Comparison of ENCODE assay signal across 11 cellular contexts in genomic region chr1:31739281-31739853, GRCh38. TPM values are rescaled to one million over a fixed set of nuclear protein-coding genes. Genes with fewer than 3 reads are reported as not detected.
DNase-seq lines count a peak whose midpoint lies in the region; ATAC-seq, FAIRE-seq and TF ChIP-seq lines count a peak whose summit lies in the region.
"Had no signal": no experiment of that assay in that cellular context is flagged by ENCODE, and none has a peak within 500 bp of the region (broad histone marks: within the 10 kb centered on the region; RNA-seq: fewer than 3 reads in every experiment).

No MANE protein-coding gene starts in this region.

- no peaks in the 10 kb centered on the region for H3K9me3 Mint-ChIP-seq in activated T-cell treated with anti-CD3 and anti-CD28 coated beads, Interleukin-2, amount 50 U/mL, for 4 hours

- no peak overlapping the region for H3K4me2 ChIP-seq in HepG2 (ENCODE audit: low read depth, low read length)

- H3K4me1 ChIP-seq in HepG2 (ENCODE audit: insufficient read depth, low read length) (no peaks in the 10 kb centered on the region), right lobe of liver (no peaks in the 10 kb centered on the region)

- intact Hi-C loops in HepG2 (cut with micrococcal nuclease; ENCODE audit: unreplicated experiment): no loop called here
- intact Hi-C loops in right lobe of liver (cut with DNase I): no loop called here

- H3K36me3 ChIP-seq in HepG2 (replicated peaks in 1 of 2; ENCODE audit: control insufficient read depth in 1 of 2, insufficient read depth in 2 of 2, low read length in 2 of 2): no peaks in the 10 kb centered on the region
- no peaks in the 10 kb centered on the region for H3K36me3 ChIP-seq in right lobe of liver

- TF ChIP-seq EP300 in HepG2 (IDR thresholded peaks at IDR 0.05; ENCODE audit: low read depth in 2 of 2, low read length in 2 of 2) (no peak), HepG2 (CRISPR knock-in tag; IDR thresholded peaks at IDR 0.05; ENCODE audit: borderline replicate concordance) (no peak)

- no peak for ATAC-seq in HepG2
- no peak for ATAC-seq in right lobe of liver
- ATAC-seq in activated T-cell treated with anti-CD3 and anti-CD28 coated beads, Interleukin-2, amount 50 U/mL, for 4 hours: peak; percentile 74 to 79
- no peak for ATAC-seq in GM21381 (IDR thresholded peaks at IDR 0.05; ENCODE audit: unreplicated experiment)

- POLR2A ChIA-PET in HepG2 (lab: Yijun Ruan, JAX): no interaction called here

- CTCF ChIA-PET in HepG2 (lab: Yijun Ruan, JAX; ENCODE audit: low intra/inter-chr PET ratio, low total read pairs): no interaction called here

- DNase-seq in HepG2 (ENCODE audit: low spot score) (no peak), right lobe of liver (no peak), islet precursor cell (peak; percentile 78), NCI-H524 (lab: John Stamatoyannopoulos, UW) (no peak), AG20443 (ENCODE audit: low spot score) (no peak), NCI-H2196 treated with DMSO at 0.1 percent for 48 hours (lab: John Stamatoyannopoulos, UW; ENCODE audit: unreplicated experiment) (no peak)
- peak; percentile 32 for DNase-seq in activated T-cell treated with anti-CD3 and anti-CD28 coated beads, Interleukin-2, amount 50 U/mL, for 4 hours
- DNase-seq: NCI-H1048 had no signal

- H3K79me2 ChIP-seq in HepG2 (ENCODE audit: insufficient read depth, low read length): no peaks in the 10 kb centered on the region

- H3K36me3 Mint-ChIP-seq in activated T-cell treated with anti-CD3 and anti-CD28 coated beads, Interleukin-2, amount 50 U/mL, for 4 hours (ENCODE audit: insufficient read depth): no peaks in the 10 kb centered on the region

- no peak overlapping the region for H3K4me3 ChIP-seq in HepG2 (replicated peaks in 1 of 3; ENCODE audit: insufficient read depth in 1 of 3, low read depth in 2 of 3, low read length in 3 of 3)
- H3K4me3 ChIP-seq in right lobe of liver: no peak overlapping the region

- H3K9ac ChIP-seq in HepG2 (ENCODE audit: insufficient read depth, low read depth, low read length): no peak overlapping the region

- H4K20me1 ChIP-seq in HepG2 (ENCODE audit: insufficient read depth, low read length): no peaks in the 10 kb centered on the region

- TF ChIP-seq CTCF in HepG2 (CRISPR knock-in tag; IDR thresholded peaks at IDR 0.05): no peak
- no peak for TF ChIP-seq CTCF in right lobe of liver (IDR thresholded peaks at IDR 0.05)

- peak overlapping the region; percentile 7 for H3K4me3 Mint-ChIP-seq in activated T-cell treated with anti-CD3 and anti-CD28 coated beads, Interleukin-2, amount 50 U/mL, for 4 hours

- 24% methylated on average over 14 of the region's 16 CpGs for WGBS in HepG2 (ENCODE audit: low lambda C conversion rate)
- WGBS in right lobe of liver (ENCODE audit: insufficient coverage, low coverage, low lambda C conversion rate, missing lambda C conversion rate): 45% methylated on average over 11 of the region's 16 CpGs

- H3K27ac ChIP-seq in HepG2 (ENCODE audit: extremely low read length, insufficient read depth, low read length) (no peak overlapping the region), right lobe of liver (no peak overlapping the region)

- H3K27me3 Mint-ChIP-seq in activated T-cell treated with anti-CD3 and anti-CD28 coated beads, Interleukin-2, amount 50 U/mL, for 4 hours (ENCODE audit: low read depth): no peaks in the 10 kb centered on the region

- peaks cover 17% of the 10 kb centered on the region for H3K4me1 Mint-ChIP-seq in activated T-cell treated with anti-CD3 and anti-CD28 coated beads, Interleukin-2, amount 50 U/mL, for 4 hours (ENCODE audit: low read depth)

- FAIRE-seq in HepG2 (lab: Jason Lieb, UNC): no peak
- FAIRE-seq: endometrium, islet of Langerhans had no signal

- TF ChIP-seq RAD21 in HepG2 (CRISPR knock-in tag; IDR thresholded peaks at IDR 0.05): no peak

- in situ Hi-C loops in HepG2 (cut with HindIII; ENCODE audit: extremely low pct_ligation_motif_present, low pct_unique_long_range_greater_than_20kb): no loop called here

- H3K9me3 ChIP-seq in HepG2 (ENCODE audit: low read length) (no peaks in the 10 kb centered on the region), right lobe of liver (no peaks in the 10 kb centered on the region)

- TF ChIP-seq POLR2A in HepG2 (IDR thresholded peaks at IDR 0.05; ENCODE audit: insufficient read depth in 1 of 2, low read depth in 2 of 2, low read length in 2 of 2): no peak
- TF ChIP-seq POLR2A in right lobe of liver (IDR thresholded peaks at IDR 0.05): no peak

- BruUV-seq in HepG2 (replicated peaks; lab: Mats Ljungman, UMichigan): no TSS peak

- H3K27me3 ChIP-seq in HepG2 (ENCODE audit: control insufficient read depth in 1 of 2, insufficient read depth in 2 of 2, low read length in 2 of 2): peaks cover 8 to 41% of the 10 kb centered on the region in 2 experiments; a peak in 4 of 5 replicates
- no peaks in the 10 kb centered on the region for H3K27me3 ChIP-seq in right lobe of liver

- H2AFZ ChIP-seq in HepG2 (ENCODE audit: low read length): no peak overlapping the region

TF ChIP-seq in HepG2, 621 proteins besides CTCF, POLR2A, EP300 and RAD21:
- TF ChIP-seq ZNF263 (CRISPR knock-in tag; IDR thresholded peaks at IDR 0.05) (0 out of 2 replicates have a peak, but pooled peaks have one; percentile 17), SIN3A (IDR thresholded peaks at IDR 0.05; ENCODE audit: borderline replicate concordance, low read depth, low read length) (no peak)

RNA-seq across cellular contexts. Expression of gene ADGRB2, which starts 24.8 kb away (rescaled TPM):
- 0.09 TPM in 1 of 2 replicates, not detected in the other for total RNA-seq in HepG2 (2016; rRNA removed; fragmentation: Illumina TruSeq; extraction: Trizol)
- total RNA-seq in HepG2 (2016; cell fraction: cytosol; rRNA removed; fragmentation: Illumina TruSeq; extraction: Trizol; ENCODE audit: low read depth): not detected in 2 replicates
- 0.04 TPM in 1 of 2 replicates, not detected in the other for total RNA-seq in HepG2 (2016; cell fraction: insoluble cytoplasmic fraction; rRNA removed; fragmentation: Illumina TruSeq; extraction: Trizol)
- not detected in 2 replicates for total RNA-seq in HepG2 (2016; cell fraction: membrane; rRNA removed; fragmentation: Illumina TruSeq; extraction: Trizol)
- 0.09 TPM in 1 of 2 replicates, not detected in the other for total RNA-seq in HepG2 (2016; cell fraction: nucleus; rRNA removed; fragmentation: Illumina TruSeq; extraction: Trizol)
- 0.03 TPM in 1 of 2 replicates, not detected in the other for polyA plus RNA-seq in HepG2 (2011; rRNA removed)
- polyA plus RNA-seq in HepG2 (2011; cell fraction: cytosol; rRNA removed): 0.04 TPM in 1 of 2 replicates, not detected in the other
- 0.14 and 0.31 TPM in 2 replicates for polyA plus RNA-seq in HepG2 (2011; cell fraction: nucleus; rRNA removed)
- 0.07 TPM in 1 of 2 replicates, not detected in the other for polyA plus RNA-seq in HepG2 (2012)
- not detected in 2 replicates for polyA plus RNA-seq in HepG2 (2016; cell fraction: cytosol; fragmentation: Illumina TruSeq; extraction: Trizol; ENCODE audit: low read depth)
- polyA plus RNA-seq in HepG2 (2016; cell fraction: insoluble cytoplasmic fraction; fragmentation: Illumina TruSeq; extraction: Trizol; ENCODE audit: low read depth): not detected in 2 replicates
- polyA plus RNA-seq in HepG2 (2016; cell fraction: membrane; fragmentation: Illumina TruSeq; extraction: Trizol; ENCODE audit: low read depth): not detected in 2 replicates
- 0.29 TPM in 1 of 2 replicates, not detected in the other for polyA plus RNA-seq in HepG2 (2016; cell fraction: nucleus; fragmentation: Illumina TruSeq; extraction: Trizol; ENCODE audit: insufficient read depth, low read depth)
- 2.1 TPM in 1 of 2 replicates, not detected in the other for polyA minus RNA-seq in HepG2 (2011; rRNA and poly(A)+ RNA removed; ENCODE audit: low replicate concordance)
- polyA minus RNA-seq in HepG2 (2011; cell fraction: cytosol; rRNA and poly(A)+ RNA removed): not detected in 2 replicates
- not detected in 2 replicates for polyA minus RNA-seq in HepG2 (2011; cell fraction: nucleus; rRNA and poly(A)+ RNA removed)
- under 1 TPM in 2 of 6 experiments, not detected in 4; 0.06 TPM for total RNA-seq in right lobe of liver
- total RNA-seq in activated T-cell treated with anti-CD3 and anti-CD28 coated beads, Interleukin-2, amount 50 U/mL, for 4 hours: under 1 TPM; 0.18 to 0.68 (median 0.65) TPM

RNA-seq across cellular contexts. Expression of gene COL16A1, which starts 35.5 kb away (rescaled TPM):
- total RNA-seq in HepG2 (2016; rRNA removed; fragmentation: Illumina TruSeq; extraction: Trizol) (2.0 and 12.2 TPM in 2 replicates), right lobe of liver (1 to 10 TPM in 5 of 6 experiments, under 1 TPM in 1; 0.73 to 3.5 (median 1.9) TPM)
- total RNA-seq in HepG2 (2016; cell fraction: cytosol; rRNA removed; fragmentation: Illumina TruSeq; extraction: Trizol; ENCODE audit: low read depth): 0.61 and 0.62 TPM in 2 replicates
- 2.0 and 13.0 TPM in 2 replicates for total RNA-seq in HepG2 (2016; cell fraction: insoluble cytoplasmic fraction; rRNA removed; fragmentation: Illumina TruSeq; extraction: Trizol)
- 0.76 and 1.1 TPM in 2 replicates for total RNA-seq in HepG2 (2016; cell fraction: membrane; rRNA removed; fragmentation: Illumina TruSeq; extraction: Trizol)
- 18.2 and 22.6 TPM in 2 replicates for total RNA-seq in HepG2 (2016; cell fraction: nucleus; rRNA removed; fragmentation: Illumina TruSeq; extraction: Trizol)
- polyA plus RNA-seq in HepG2 (2011; rRNA removed): 4.3 and 5.1 TPM in 2 replicates
- polyA plus RNA-seq in HepG2 (2011; cell fraction: cytosol; rRNA removed): 0.54 and 0.85 TPM in 2 replicates
- 61.1 and 62.0 TPM in 2 replicates for polyA plus RNA-seq in HepG2 (2011; cell fraction: nucleus; rRNA removed)
- 4.7 and 5.1 TPM in 2 replicates for polyA plus RNA-seq in HepG2 (2012)
- 0.29 and 0.41 TPM in 2 replicates for polyA plus RNA-seq in HepG2 (2016; cell fraction: cytosol; fragmentation: Illumina TruSeq; extraction: Trizol; ENCODE audit: low read depth)
- polyA plus RNA-seq in HepG2 (2016; cell fraction: insoluble cytoplasmic fraction; fragmentation: Illumina TruSeq; extraction: Trizol; ENCODE audit: low read depth): 1.5 and 2.3 TPM in 2 replicates
- polyA plus RNA-seq in HepG2 (2016; cell fraction: membrane; fragmentation: Illumina TruSeq; extraction: Trizol; ENCODE audit: low read depth): 0.43 and 0.78 TPM in 2 replicates
- polyA plus RNA-seq in HepG2 (2016; cell fraction: nucleus; fragmentation: Illumina TruSeq; extraction: Trizol; ENCODE audit: insufficient read depth, low read depth): 57.7 and 64.7 TPM in 2 replicates
- polyA minus RNA-seq in HepG2 (2011; rRNA and poly(A)+ RNA removed; ENCODE audit: low replicate concordance): 1.4 and 4.1 TPM in 2 replicates
- polyA minus RNA-seq in HepG2 (2011; cell fraction: cytosol; rRNA and poly(A)+ RNA removed): 0.69 and 1.6 TPM in 2 replicates
- polyA minus RNA-seq in HepG2 (2011; cell fraction: nucleus; rRNA and poly(A)+ RNA removed): 6.8 and 10.1 TPM in 2 replicates
- under 1 TPM; 0.57 to 0.89 (median 0.61) TPM for total RNA-seq in activated T-cell treated with anti-CD3 and anti-CD28 coated beads, Interleukin-2, amount 50 U/mL, for 4 hours

Comparison
In these comparisons a context has a peak if more than half of its experiments do, and no peak if none do; other contexts are left out.
1. ATAC-seq: peak in activated T-cell treated with anti-CD3 and anti-CD28 coated beads, Interleukin-2, amount 50 U/mL, for 4 hours (2 of 2); none in HepG2 (single experiment), right lobe of liver (0 of 4) and GM21381 (single experiment).
2. DNase-seq: peak in activated T-cell treated with anti-CD3 and anti-CD28 coated beads, Interleukin-2, amount 50 U/mL, for 4 hours (single experiment) and islet precursor cell (single experiment); none in HepG2 (single experiment), right lobe of liver (0 of 3), NCI-H524 (0 of 2), AG20443 (single experiment) and NCI-H2196 treated with DMSO at 0.1 percent for 48 hours (single experiment).